ENCODE assay signal across 10 cellular contexts in genomic region chr1:23977187-23977853, GRCh38. TPM values are rescaled to one million over a fixed set of nuclear protein-coding genes. Genes with fewer than 3 reads are reported as not detected.
A peak's percentile ranks its signal among the peaks of the same experiment; 100 is the strongest.
DNase-seq lines count a peak whose midpoint lies in the region; ATAC-seq and TF ChIP-seq lines count a peak whose summit lies in the region.
"Had no signal": no experiment of that assay in that cellular context is flagged by ENCODE, and none has a peak within 500 bp of the region (broad histone marks: within the 10 kb centered on the region; RNA-seq: fewer than 3 reads in every experiment).

No MANE protein-coding gene starts in this region.

- H3K4me1 ChIP-seq in heart right ventricle (peaks cover 4 to 69% (median 50%) of the 10 kb centered on the region in 9 donors), right atrium auricular region (peaks cover 0 to 43% of the 10 kb centered on the region in 2 donors), lung (ENCODE audit: control insufficient read depth in 2 of 2, insufficient read depth in 2 of 2, low read length in 2 of 2) (peaks cover 6 to 20% of the 10 kb centered on the region in 2 donors), uterus (peaks cover 13 to 15% of the 10 kb centered on the region in 2 donors)

- 47 to 48% methylated on average over 4 of the region's 4 CpGs for WGBS in heart right ventricle, 2 donors
- 58 to 64% methylated on average over 4 of the region's 4 CpGs for WGBS in lung, 2 donors

- intact Hi-C loops in heart right ventricle (cut with DNase I): loop anchor here in 3 of 10 donors (5.0 kb wide), 2 partner anchors 45 to 50 kb away; no protein-coding TSS in a partner anchor
- intact Hi-C loops in activated T-helper 2 cell treated with anti-CD3 and anti-CD28 coated beads, Interferon-gamma antibody, Interleukin-2, Interleukin-4, amounts not matched to agents 10 μg/mL and 5 μg/mL and 100 μg/mL, durations not matched to agents 14 hours and 24 hours and 36 hours (cut with micrococcal nuclease): loop anchor here (10.0 kb wide), 2 partner anchors 173 to 667 kb away; partner anchors contain the start of genes GALE and SRRM1
- intact Hi-C loops in uterus (cut with DNase I; ENCODE audit: low total_unique reads): no loop called here

- H3K27me3 Mint-ChIP-seq in activated T-helper 2 cell treated with anti-CD3 and anti-CD28 coated beads, Interferon-gamma antibody, Interleukin-2, Interleukin-4, amounts not matched to agents 10 μg/mL and 5 μg/mL and 100 μg/mL, durations not matched to agents 14 hours and 24 hours and 36 hours (ENCODE audit: low read depth): no peaks in the 10 kb centered on the region

- no peak for TF ChIP-seq POLR2A in uterus (IDR thresholded peaks at IDR 0.05)

- ATAC-seq in heart right ventricle (no peak), lung (ENCODE audit: insufficient read depth, low FRiP score) (no peak), GM21737 (IDR thresholded peaks at IDR 0.05; ENCODE audit: unreplicated experiment) (no peak)

- no peaks in the 10 kb centered on the region for H3K9me3 ChIP-seq in heart right ventricle
- H3K9me3 ChIP-seq in right atrium auricular region: no peaks in the 10 kb centered on the region
- H3K9me3 ChIP-seq in lung (ENCODE audit: control insufficient read depth in 2 of 2, insufficient read depth in 1 of 2, low read length in 1 of 2): no peaks in the 10 kb centered on the region
- H3K9me3 ChIP-seq in uterus: no peaks in the 10 kb centered on the region
- H3K9me3 ChIP-seq: neutrophil had no signal

- TF ChIP-seq CTCF in heart right ventricle (IDR thresholded peaks at IDR 0.05) (no peak), right atrium auricular region (IDR thresholded peaks at IDR 0.05) (no peak), lung (IDR thresholded peaks at IDR 0.05; ENCODE audit: control extremely low read depth, extremely low read depth) (no peak), uterus (IDR thresholded peaks at IDR 0.05) (no peak)

- no peak for DNase-seq in heart right ventricle
- no peak for DNase-seq in right atrium auricular region (ENCODE audit: low spot score)
- no peak for DNase-seq in activated T-helper 2 cell treated with anti-CD3 and anti-CD28 coated beads, Interferon-gamma antibody, Interleukin-2, Interleukin-4, amounts not matched to agents 10 μg/mL and 5 μg/mL and 100 μg/mL, durations not matched to agents 14 hours and 24 hours and 36 hours (ENCODE audit: low spot score)
- no peak for DNase-seq in lung (ENCODE audit: low spot score)
- no peak for DNase-seq in uterus
- DNase-seq in kidney glomerular epithelial cell (lab: John Stamatoyannopoulos, UW): no peak
- no peak for DNase-seq in cerebellar cortex (ENCODE audit: low spot score)
- DNase-seq: NCI-H82 had no signal

- peaks cover 37% of the 10 kb centered on the region for H3K4me1 Mint-ChIP-seq in activated T-helper 2 cell treated with anti-CD3 and anti-CD28 coated beads, Interferon-gamma antibody, Interleukin-2, Interleukin-4, amounts not matched to agents 10 μg/mL and 5 μg/mL and 100 μg/mL, durations not matched to agents 14 hours and 24 hours and 36 hours (ENCODE audit: low read depth)

- no peaks in the 10 kb centered on the region for H3K9me3 Mint-ChIP-seq in activated T-helper 2 cell treated with anti-CD3 and anti-CD28 coated beads, Interferon-gamma antibody, Interleukin-2, Interleukin-4, amounts not matched to agents 10 μg/mL and 5 μg/mL and 100 μg/mL, durations not matched to agents 14 hours and 24 hours and 36 hours

- H3K27ac Mint-ChIP-seq in activated T-helper 2 cell treated with anti-CD3 and anti-CD28 coated beads, Interferon-gamma antibody, Interleukin-2, Interleukin-4, amounts not matched to agents 10 μg/mL and 5 μg/mL and 100 μg/mL, durations not matched to agents 14 hours and 24 hours and 36 hours: peak overlapping the region; percentile 46

- no peaks in the 10 kb centered on the region for H3K27me3 ChIP-seq in heart right ventricle
- H3K27me3 ChIP-seq in right atrium auricular region: no peaks in the 10 kb centered on the region
- H3K27me3 ChIP-seq in lung (ENCODE audit: control insufficient read depth, insufficient read depth): no peaks in the 10 kb centered on the region
- no peaks in the 10 kb centered on the region for H3K27me3 ChIP-seq in uterus
- H3K27me3 ChIP-seq: neutrophil had no signal

- peak overlapping the region; percentile 69 for H3K4me3 Mint-ChIP-seq in activated T-helper 2 cell treated with anti-CD3 and anti-CD28 coated beads, Interferon-gamma antibody, Interleukin-2, Interleukin-4, amounts not matched to agents 10 μg/mL and 5 μg/mL and 100 μg/mL, durations not matched to agents 14 hours and 24 hours and 36 hours (ENCODE audit: low read depth)

- H3K4me3 ChIP-seq in heart right ventricle (peak overlapping the region in 6 of 10 donors; percentile 5 to 96 (median 80)), right atrium auricular region (no peak overlapping the region), lung (no peak overlapping the region), uterus (peak overlapping the region in 1 of 2 donors; percentile 9)

- peaks cover 72% of the 10 kb centered on the region for H3K36me3 Mint-ChIP-seq in activated T-helper 2 cell treated with anti-CD3 and anti-CD28 coated beads, Interferon-gamma antibody, Interleukin-2, Interleukin-4, amounts not matched to agents 10 μg/mL and 5 μg/mL and 100 μg/mL, durations not matched to agents 14 hours and 24 hours and 36 hours (ENCODE audit: low read depth)

- H3K36me3 ChIP-seq in heart right ventricle (peaks cover 0 to 61% (median 8%) of the 10 kb centered on the region in 9 donors), right atrium auricular region (peaks cover under 1% of the 10 kb centered on the region), lung (ENCODE audit: control insufficient read depth in 2 of 2, insufficient read depth in 2 of 2, low read length in 2 of 2) (peaks cover 1 to 8% of the 10 kb centered on the region in 2 donors), uterus (no peaks in the 10 kb centered on the region)

- peak overlapping the region in 7 of 10 donors; percentile 30 to 99 (median 95) for H3K27ac ChIP-seq in heart right ventricle
- peak overlapping the region in 1 of 2 donors; percentile 22 for H3K27ac ChIP-seq in right atrium auricular region
- peak overlapping the region; percentile 2 to 49 for H3K27ac ChIP-seq in lung (ENCODE audit: low read depth in 1 of 2, low read length in 1 of 2)
- peak overlapping the region; percentile 45 to 97 for H3K27ac ChIP-seq in uterus
- H3K27ac ChIP-seq: neutrophil had no signal

RNA-seq across cellular contexts. Expression of gene SRSF10, which starts 2.8 kb away (rescaled TPM):
- total RNA-seq in heart right ventricle (10 to 100 TPM; 40.7 to 65.8 (median 52.8) TPM), right atrium auricular region (10 to 100 TPM; 38.6 to 43.1 TPM), lung (100 to 1,000 TPM in 1 of 2 donors, 10 to 100 TPM in 1; 82.6 to 251 TPM), uterus (100 to 1,000 TPM; 105 to 198 (median 162) TPM)
- polyA plus RNA-seq in heart right ventricle (10 to 100 TPM; 32.9 to 70.2 TPM), lung (10 to 100 TPM; 55.1 to 74.2 TPM)
- 213 and 217 TPM in 2 replicates for total RNA-seq in activated T-helper 2 cell treated with anti-CD3 and anti-CD28 coated beads, Interferon-gamma antibody, Interleukin-2, Interleukin-4, amounts not matched to agents 10 μg/mL and 5 μg/mL and 100 μg/mL, durations not matched to agents 14 hours and 24 hours and 36 hours

RNA-seq across cellular contexts. Expression of gene PNRC2, which starts 17.7 kb away (rescaled TPM):
- total RNA-seq in heart right ventricle: 100 to 1,000 TPM in 5 of 10 donors, 10 to 100 TPM in 5; 65.1 to 129 (median 93.8) TPM
- polyA plus RNA-seq in heart right ventricle: 10 to 100 TPM; 58.4 to 60.6 TPM
- 100 to 1,000 TPM in 1 of 2 donors, 10 to 100 TPM in 1; 92.3 to 105 TPM for total RNA-seq in right atrium auricular region
- total RNA-seq in activated T-helper 2 cell treated with anti-CD3 and anti-CD28 coated beads, Interferon-gamma antibody, Interleukin-2, Interleukin-4, amounts not matched to agents 10 μg/mL and 5 μg/mL and 100 μg/mL, durations not matched to agents 14 hours and 24 hours and 36 hours: 111 and 137 TPM in 2 replicates
- 100 to 1,000 TPM in 1 of 2 donors, 10 to 100 TPM in 1; 86.2 to 159 TPM for total RNA-seq in lung
- polyA plus RNA-seq in lung: 10 to 100 TPM; 70.7 to 93.6 TPM
- 100 to 1,000 TPM in 3 of 4 donors, 10 to 100 TPM in 1; 44.8 to 187 (median 122) TPM for total RNA-seq in uterus

Comparison
In these comparisons a context has a peak if more than half of its experiments do, and no peak if none do; other contexts are left out.
1. H3K4me3 ChIP-seq: peak in heart right ventricle (6 of 10); none in right atrium auricular region (0 of 2) and lung (single experiment).